ENCODE assay signal across 24 cellular contexts in the genomic region with DNA sequence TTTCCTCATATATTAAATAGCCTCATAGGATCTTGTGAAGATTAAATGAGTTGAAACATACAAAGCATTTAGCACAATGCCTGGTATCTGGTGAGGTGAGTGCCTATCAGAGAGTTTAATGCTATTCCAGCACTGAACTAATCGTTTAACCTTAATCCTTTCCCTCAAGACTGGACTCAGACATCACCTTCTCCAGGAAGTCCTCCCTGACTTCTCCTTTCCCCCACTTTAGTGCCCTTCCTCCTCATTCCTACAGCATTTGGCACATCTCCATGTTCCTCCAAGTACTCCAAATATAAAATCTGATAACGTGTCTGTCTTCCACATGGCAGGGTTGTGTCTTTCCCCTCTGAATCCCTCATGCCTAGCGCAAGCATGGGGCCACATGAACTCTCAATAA.
"Had no signal": no experiment of that assay in that cellular context is flagged by ENCODE, and none has a peak within 500 bp of the region (broad histone marks: within the 10 kb centered on the region; RNA-seq: fewer than 3 reads in every experiment).

No MANE protein-coding gene starts in this region.

- H3K4me1 Mint-ChIP-seq: endodermal cell, mesothelial cell of epicardium, naive B cell had no signal

- H3K4me1 ChIP-seq: colonic mucosa, esophagus squamous epithelium, gastrocnemius medialis, heart right ventricle, left lung, lower lobe of right lung had no signal

- DNase-seq: colonic mucosa; cortex of kidney; effector CD8-positive, alpha-beta T cell; effector memory CD8-positive, alpha-beta T cell; endodermal cell; erythroblast; esophagus squamous epithelium; foreskin fibroblast; foreskin melanocyte; gastrocnemius medialis; glutamatergic neuron; head of caudate nucleus; heart right ventricle; hippocampal formation; left cardiac atrium; left lung; left ventricle myocardium superior; lower lobe of right lung; mesenchymal stem cell; mucosa of descending colon; naive B cell had no signal

- H3K27me3 ChIP-seq: colonic mucosa, gastrocnemius medialis, heart right ventricle, left lung had no signal

- H3K4me3 Mint-ChIP-seq: dendritic cell treated with granulocyte-macrophage colony-stimulating factor and Interleukin-4, amounts not matched to agents 40 ng/mL and 50 ng/mL, for 4 days; effector memory CD8-positive, alpha-beta T cell; endodermal cell; mesothelial cell of epicardium; naive B cell had no signal

- H3K9me3 ChIP-seq: colonic mucosa, esophagus squamous epithelium, gastrocnemius medialis, heart right ventricle, left lung, lower lobe of right lung, mucosa of descending colon had no signal

- H3K27ac ChIP-seq: colonic mucosa, epithelial cell of prostate, esophagus squamous epithelium, gastrocnemius medialis, heart right ventricle, left lung, lower lobe of right lung had no signal

- H3K9me3 Mint-ChIP-seq: dendritic cell treated with granulocyte-macrophage colony-stimulating factor and Interleukin-4, amounts not matched to agents 40 ng/mL and 50 ng/mL, for 4 days; effector memory CD8-positive, alpha-beta T cell; endodermal cell had no signal

- H3K27ac Mint-ChIP-seq: dendritic cell treated with granulocyte-macrophage colony-stimulating factor and Interleukin-4, amounts not matched to agents 40 ng/mL and 50 ng/mL, for 4 days; effector memory CD8-positive, alpha-beta T cell; endodermal cell; mesothelial cell of epicardium; naive B cell had no signal

- H3K36me3 Mint-ChIP-seq: mesothelial cell of epicardium, naive B cell had no signal
